Comparison of ENCODE assay signal across 29 cellular contexts in the genomic region with DNA sequence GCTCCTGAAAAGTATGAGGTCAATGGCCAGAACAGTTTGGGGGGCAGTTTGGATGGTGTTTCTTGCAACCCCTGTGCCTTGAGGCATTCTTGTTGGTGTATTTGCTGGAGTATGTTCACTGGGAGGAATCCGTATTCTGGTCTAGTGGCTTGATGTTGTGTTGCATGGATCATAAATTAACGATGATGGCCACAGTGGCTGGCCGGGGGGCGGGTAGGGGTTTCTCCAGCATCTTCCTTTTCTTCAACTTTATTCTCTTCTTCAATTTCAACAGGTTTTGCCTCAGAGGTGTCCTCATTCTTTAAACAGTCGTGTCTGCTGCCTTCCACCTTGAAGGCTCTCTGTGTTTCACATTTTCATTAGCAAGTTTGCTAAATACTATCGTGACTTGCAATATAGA. TPM values are rescaled to one million over a fixed set of nuclear protein-coding genes. Genes with fewer than 3 reads are reported as not detected.
"Had no signal": no experiment of that assay in that cellular context is flagged by ENCODE, and none has a peak within 500 bp of the region (broad histone marks: within the 10 kb centered on the region; RNA-seq: fewer than 3 reads in every experiment).

No MANE protein-coding gene starts in this region.

- H3K79me2 ChIP-seq: hepatocyte had no signal

- DNase-seq: heart right ventricle; islet precursor cell; kidney glomerular epithelial cell; left cardiac atrium; left lung; lower lobe of right lung; midbrain; mucosa of descending colon; naive thymus-derived CD4-positive, alpha-beta T cell; ovary; retina; right cardiac atrium; sigmoid colon; small intestine; spleen; stimulated activated CD4-positive, alpha-beta T cell treated with anti-CD3 and anti-CD28 coated beads, Interleukin-2, amount 100 ng/mL, for 48 hours; stimulated activated CD4-positive, alpha-beta T cell treated with anti-CD3 and anti-CD28 coated beads, Interleukin-4, amount 100 ng/mL, for 4 hours; stimulated activated CD8-positive, alpha-beta memory T cell treated with anti-CD3 and anti-CD28 coated beads, Interleukin-4, amount 100 ng/mL, for 48 hours; stimulated activated naive CD4-positive, alpha-beta T cell treated with Interleukin-2 at 50 U/mL for 16 hours; stomach; testis; thyroid gland; transverse colon; upper lobe of left lung had no signal

- H3K4me1 ChIP-seq: lower lobe of right lung, prostate gland, sigmoid colon, testis, thyroid gland, transverse colon had no signal

- H3K27ac ChIP-seq: heart right ventricle, hepatocyte, left lung, lower lobe of right lung, ovary, prostate gland, sigmoid colon, spleen, stomach, testis, thyroid gland, transverse colon, upper lobe of left lung, vagina had no signal

- H2AFZ ChIP-seq: hepatocyte had no signal

- H3K4me3 ChIP-seq: heart right ventricle, hepatocyte, left lung, lower lobe of right lung, mucosa of descending colon, ovary, prostate gland, sigmoid colon, spleen, stomach, testis, thyroid gland, transverse colon, upper lobe of left lung, vagina had no signal

- H3K9me3 ChIP-seq: lower lobe of right lung, mucosa of descending colon, ovary, prostate gland, sigmoid colon, testis, thyroid gland, transverse colon, upper lobe of left lung, vagina had no signal

- ATAC-seq: heart right ventricle; left cardiac atrium; left lung; lower lobe of right lung; mucosa of descending colon; naive thymus-derived CD4-positive, alpha-beta T cell; natural killer cell treated with Interleukin-12 subunit alpha and Interleukin-12 subunit beta and Interleukin-15 and Interleukin-18, amount 100 ng/mL, for 72 hours; right cardiac atrium; stimulated activated memory B cell treated with anti-CD40 and anti-IgM and Interleukin-4, amounts not matched to agents 10 μg/mL and 1 μg/mL and 100 μg/mL, for 72 hours had no signal

- FAIRE-seq: small intestine had no signal

- H3K36me3 ChIP-seq: heart right ventricle, left lung, lower lobe of right lung, ovary, prostate gland, sigmoid colon, spleen, stomach, thyroid gland, transverse colon, upper lobe of left lung, vagina had no signal

- H3K27me3 ChIP-seq: hepatocyte, left lung, ovary, sigmoid colon, spleen, stomach, testis, thyroid gland, transverse colon, upper lobe of left lung, vagina had no signal

- H3K4me2 ChIP-seq: hepatocyte had no signal

RNA-seq across cellular contexts. Expression of a gene that starts 43.0 kb away (rescaled TPM):
- total RNA-seq: naive thymus-derived CD4-positive, alpha-beta T cell; natural killer cell treated with Interleukin-12 subunit alpha and Interleukin-12 subunit beta and Interleukin-15 and Interleukin-18, amount 100 ng/mL, for 72 hours had no signal
